ENCODE assay signal across 9 cellular contexts in the genomic region with DNA sequence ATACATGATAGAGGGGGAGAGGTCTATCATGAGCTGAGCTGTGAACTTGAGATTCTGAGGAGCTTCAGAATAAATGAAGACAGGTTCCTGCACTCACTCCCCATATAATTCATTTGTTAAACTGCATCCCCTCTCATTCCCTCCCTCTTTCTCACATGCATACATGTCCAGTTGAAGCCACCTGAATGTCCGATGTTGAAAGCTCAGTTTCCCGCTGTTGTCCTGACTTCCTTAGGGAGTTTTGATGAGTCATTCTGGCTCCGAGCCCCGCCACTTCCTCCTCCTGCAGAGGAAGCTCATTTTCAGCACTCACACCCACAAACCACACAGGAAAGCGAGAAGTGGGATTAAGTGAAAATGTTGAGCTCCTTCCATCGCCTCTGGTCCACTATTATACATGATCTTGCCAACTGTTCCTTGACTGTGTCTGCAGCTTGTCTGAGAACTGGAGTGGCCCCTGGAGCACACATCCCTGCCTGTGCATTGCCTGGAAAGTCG.
DNase-seq lines count a peak whose midpoint lies in the region; ATAC-seq, FAIRE-seq and TF ChIP-seq lines count a peak whose summit lies in the region.
"Had no signal": no experiment of that assay in that cellular context is flagged by ENCODE, and none has a peak within 500 bp of the region (broad histone marks: within the 10 kb centered on the region; RNA-seq: fewer than 3 reads in every experiment).

No MANE protein-coding gene starts in this region.

- H3K27ac ChIP-seq in A549 (peak overlapping the region; percentile 45 to 72), astrocyte (ENCODE audit: low read depth, low read length) (no peak overlapping the region)
- H3K27ac ChIP-seq: cardiac muscle cell had no signal

- peak overlapping the region; percentile 20 for H2AFZ ChIP-seq in astrocyte (ENCODE audit: low read depth, low read length)

- peak overlapping the region; percentile 75 for H3K27ac Mint-ChIP-seq in astrocyte (ENCODE audit: unreplicated experiment)
- no peak overlapping the region for H3K27ac Mint-ChIP-seq in stimulated activated naive B cell treated with anti-CD40 and anti-IgM and Interleukin-4, amounts not matched to agents 10 μg/mL and 1 μg/mL and 100 μg/mL, for 72 hours

- no peaks in the 10 kb centered on the region for H3K9me3 ChIP-seq in A549
- no peaks in the 10 kb centered on the region for H3K9me3 ChIP-seq in astrocyte (ENCODE audit: insufficient read depth, low read depth, low read length)

- H3K9ac ChIP-seq in astrocyte (ENCODE audit: low read length): no peak overlapping the region

- peaks cover 7% of the 10 kb centered on the region for H3K4me1 Mint-ChIP-seq in astrocyte (ENCODE audit: low read depth, unreplicated experiment)
- peaks cover 9 to 10% of the 10 kb centered on the region in 2 donors for H3K4me1 Mint-ChIP-seq in stimulated activated naive B cell treated with anti-CD40 and anti-IgM and Interleukin-4, amounts not matched to agents 10 μg/mL and 1 μg/mL and 100 μg/mL, for 72 hours

- no peaks in the 10 kb centered on the region for H3K36me3 ChIP-seq in astrocyte (ENCODE audit: insufficient read depth, low read length)
- H3K36me3 ChIP-seq: cardiac muscle cell had no signal

- WGBS in A549 (ENCODE audit: missing lambda C conversion rate): 51% methylated on average over 7 of the region's 7 CpGs

- H3K4me1 ChIP-seq in A549 (peaks cover 23% of the 10 kb centered on the region), astrocyte (ENCODE audit: insufficient read depth, low read length) (peaks cover 8% of the 10 kb centered on the region)

- no peaks in the 10 kb centered on the region for H3K36me3 Mint-ChIP-seq in astrocyte (ENCODE audit: low read depth, unreplicated experiment)
- H3K36me3 Mint-ChIP-seq in stimulated activated naive B cell treated with anti-CD40 and anti-IgM and Interleukin-4, amounts not matched to agents 10 μg/mL and 1 μg/mL and 100 μg/mL, for 72 hours: peaks cover 0 to 2% of the 10 kb centered on the region in 2 donors

- DNase-seq in A549 (ENCODE audit: low read depth in 1 of 2, low spot score in 1 of 2) (peak in 1 of 2 experiments; percentile 45), LoVo (ENCODE audit: low spot score) (peak; percentile 75), astrocyte (ENCODE audit: low read depth) (peak; percentile 87), inferior parietal cortex (ENCODE audit: extremely low spot score) (peak; percentile 66), NCI-H748 treated with DMSO at 0.1 percent for 48 hours (lab: John Stamatoyannopoulos, UW) (no peak)
- no peak for DNase-seq in stimulated activated naive B cell treated with anti-CD40 and anti-IgM and Interleukin-4, amounts not matched to agents 10 μg/mL and 1 μg/mL and 100 μg/mL, for 72 hours

- TF ChIP-seq CTCF in A549 (IDR thresholded peaks at IDR 0.05) (no peak), astrocyte (IDR thresholded peaks at IDR 0.05; ENCODE audit: insufficient read depth, low read depth, low read length) (no peak)

- FAIRE-seq in A549 (lab: Jason Lieb, UNC) (no peak), astrocyte (lab: Jason Lieb, UNC) (no peak)

- H3K27me3 Mint-ChIP-seq in astrocyte (ENCODE audit: low read depth, unreplicated experiment): peaks cover 2% of the 10 kb centered on the region
- H3K27me3 Mint-ChIP-seq in stimulated activated naive B cell treated with anti-CD40 and anti-IgM and Interleukin-4, amounts not matched to agents 10 μg/mL and 1 μg/mL and 100 μg/mL, for 72 hours: peaks cover 9 to 13% of the 10 kb centered on the region in 2 donors

- ATAC-seq in A549 (peak; percentile 21 to 41; a peak in 2 of 6 replicates), GM18867 (IDR thresholded peaks at IDR 0.05; ENCODE audit: unreplicated experiment) (peak; percentile 53), GM19324 (IDR thresholded peaks at IDR 0.05; ENCODE audit: low FRiP score, unreplicated experiment) (no peak)
- peak; percentile 39 to 42 for ATAC-seq in stimulated activated naive B cell treated with anti-CD40 and anti-IgM and Interleukin-4, amounts not matched to agents 10 μg/mL and 1 μg/mL and 100 μg/mL, for 72 hours (replicated peaks)

- no peak for TF ChIP-seq RAD21 in A549 (conservative IDR thresholded peaks at IDR 0.05 in 1 of 2, IDR thresholded peaks at IDR 0.05 in 1 of 2)

- H3K9me3 Mint-ChIP-seq in astrocyte (ENCODE audit: unreplicated experiment): no peaks in the 10 kb centered on the region
- no peaks in the 10 kb centered on the region for H3K9me3 Mint-ChIP-seq in stimulated activated naive B cell treated with anti-CD40 and anti-IgM and Interleukin-4, amounts not matched to agents 10 μg/mL and 1 μg/mL and 100 μg/mL, for 72 hours

- TF ChIP-seq POLR2A in A549 (IDR thresholded peaks at IDR 0.05; ENCODE audit: low read length): no peak

- TF ChIP-seq EP300 in A549 (IDR thresholded peaks at IDR 0.05): no peak

- H4K20me1 ChIP-seq in astrocyte (ENCODE audit: insufficient read depth, low read length): no peaks in the 10 kb centered on the region

- H3K4me3 Mint-ChIP-seq in astrocyte (ENCODE audit: unreplicated experiment): no peak overlapping the region
- peak overlapping the region; percentile 32 to 43 for H3K4me3 Mint-ChIP-seq in stimulated activated naive B cell treated with anti-CD40 and anti-IgM and Interleukin-4, amounts not matched to agents 10 μg/mL and 1 μg/mL and 100 μg/mL, for 72 hours

- H3K4me2 ChIP-seq in A549 (peak overlapping the region; percentile 57), astrocyte (ENCODE audit: low read length) (peak overlapping the region; percentile 66)

- POLR2A ChIA-PET in A549 (lab: Yijun Ruan, JAX): no interaction called here

- H3K27me3 ChIP-seq in astrocyte (ENCODE audit: insufficient read depth, low read length): no peaks in the 10 kb centered on the region
- H3K27me3 ChIP-seq: cardiac muscle cell had no signal

- H3K79me2 ChIP-seq in astrocyte (ENCODE audit: insufficient read depth, low read length): no peaks in the 10 kb centered on the region

- no peak overlapping the region for H3K4me3 ChIP-seq in A549
- H3K4me3 ChIP-seq in astrocyte (ENCODE audit: insufficient read depth, low read depth, low read length): no peak overlapping the region
- H3K4me3 ChIP-seq: cardiac muscle cell had no signal

- CTCF ChIA-PET in A549 (lab: Yijun Ruan, JAX): interaction anchor here (1.0 to 2.8 kb wide), 7 partner anchors 8 to 160 kb away, joined by 3 to 11 read pairs (median 5); no protein-coding TSS in a partner anchor

TF ChIP-seq in A549, 52 proteins besides CTCF, POLR2A, EP300 and RAD21:
- TF ChIP-seq FOSL2 (IDR thresholded peaks at IDR 0.05) (no peak), FOSL2 (CRISPR knock-in tag; IDR thresholded peaks at IDR 0.05) (peak; percentile 70), TP53 (CRISPR knock-in tag; IDR thresholded peaks at IDR 0.05) (no peak), E2F6 (IDR thresholded peaks at IDR 0.05; ENCODE audit: borderline replicate concordance, low read depth) (peak; percentile 55; the same call in 1 of the 2 replicates), MAFK (IDR thresholded peaks at IDR 0.05; ENCODE audit: partially characterized antibody) (peak; percentile 77)
- TF ChIP-seq, protein P1, sequence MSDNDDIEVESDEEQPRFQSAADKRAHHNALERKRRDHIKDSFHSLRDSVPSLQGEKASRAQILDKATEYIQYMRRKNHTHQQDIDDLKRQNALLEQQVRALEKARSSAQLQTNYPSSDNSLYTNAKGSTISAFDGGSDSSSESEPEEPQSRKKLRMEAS (IDR thresholded peaks at IDR 0.05): peak; percentile 58; the same call in 1 of the 2 replicates
TF ChIP-seq in A549: peak in this region for 4.

Comparison
In these comparisons a context has a peak if more than half of its experiments do, and no peak if none do; other contexts are left out.
1. DNase-seq: peak in LoVo (single experiment), astrocyte (single experiment) and inferior parietal cortex (single experiment); none in stimulated activated naive B cell treated with anti-CD40 and anti-IgM and Interleukin-4, amounts not matched to agents 10 μg/mL and 1 μg/mL and 100 μg/mL, for 72 hours (single experiment) and NCI-H748 treated with DMSO at 0.1 percent for 48 hours (single experiment).